ENCODE assay signal across 8 cellular contexts in the genomic region with DNA sequence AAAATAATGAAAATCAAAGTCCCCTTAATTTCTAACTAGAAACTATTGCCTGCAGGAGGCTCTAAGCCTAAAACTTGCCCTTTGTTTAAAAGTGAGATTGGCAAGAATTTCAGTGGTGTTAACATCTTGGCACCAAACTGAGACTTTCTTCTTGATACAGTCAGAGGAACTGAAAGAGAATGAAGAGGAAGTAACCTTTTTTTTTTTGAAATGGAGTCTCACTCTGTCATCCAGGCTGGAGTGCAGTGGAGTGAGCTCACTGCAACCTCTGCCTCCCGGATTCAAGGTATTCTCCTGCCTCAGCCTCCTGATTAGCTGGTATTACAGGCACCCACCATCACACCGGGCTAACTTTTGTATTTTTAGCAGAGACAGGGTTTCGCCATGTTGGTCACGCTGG. TPM values are rescaled to one million over a fixed set of nuclear protein-coding genes. Genes with fewer than 3 reads are reported as not detected.
A peak's percentile ranks its signal among the peaks of the same experiment; 100 is the strongest.
DNase-seq lines count a peak whose midpoint lies in the region; ATAC-seq, FAIRE-seq and TF ChIP-seq lines count a peak whose summit lies in the region.

No MANE protein-coding gene starts in this region.

- no peaks in the 10 kb centered on the region for H3K27me3 Mint-ChIP-seq in osteocyte (ENCODE audit: unreplicated experiment)

- no peak for TF ChIP-seq CTCF in bronchial epithelial cell (IDR thresholded peaks at IDR 0.05; ENCODE audit: insufficient read depth, low read length, severe bottlenecking)
- TF ChIP-seq CTCF in vagina (IDR thresholded peaks at IDR 0.05) = no peak
- no peak for TF ChIP-seq CTCF in ovary (IDR thresholded peaks at IDR 0.05)
- TF ChIP-seq CTCF in osteocyte (IDR thresholded peaks at IDR 0.05) = no peak

- no peak for TF ChIP-seq EP300 in ovary (IDR thresholded peaks at IDR 0.05)

- H3K36me3 Mint-ChIP-seq in osteocyte (ENCODE audit: unreplicated experiment) = peaks cover 6% of the 10 kb centered on the region

- peaks cover 16% of the 10 kb centered on the region for H3K4me1 Mint-ChIP-seq in osteocyte (ENCODE audit: unreplicated experiment)

- H3K9me3 ChIP-seq in right cardiac atrium (ENCODE audit: control insufficient read depth, low read length) = no peaks in the 10 kb centered on the region
- H3K9me3 ChIP-seq in vagina = no peaks in the 10 kb centered on the region
- H3K9me3 ChIP-seq in ovary = no peaks in the 10 kb centered on the region

- TF ChIP-seq POLR2A in vagina (IDR thresholded peaks at IDR 0.05) (no peak), ovary (IDR thresholded peaks at IDR 0.05) (no peak)

- peaks cover 3% of the 10 kb centered on the region for H3K4me1 ChIP-seq in right cardiac atrium (ENCODE audit: control insufficient read depth, insufficient read depth, low read length)
- H3K4me1 ChIP-seq in vagina = peaks cover 38% of the 10 kb centered on the region
- H3K4me1 ChIP-seq in ovary (ENCODE audit: insufficient read depth) = no peaks in the 10 kb centered on the region

- intact Hi-C loops in right cardiac atrium (cut with DNase I) = loop anchor here in 1 of 4 donors (10.0 kb wide), 1 partner anchor 124 kb away; a partner anchor contains a TSS
- intact Hi-C loops in left ventricle myocardium superior (cut with micrococcal nuclease) = loop anchor here (10.0 kb wide), 1 partner anchor 144 kb away; no protein-coding TSS in a partner anchor
- intact Hi-C loops in vagina (cut with DNase I) = no loop called here
- intact Hi-C loops in ovary (cut with DNase I) = loop anchor here in 1 of 4 donors (10.0 kb wide), 1 partner anchor 124 kb away; a partner anchor contains a TSS

- H3K27ac Mint-ChIP-seq in osteocyte (ENCODE audit: unreplicated experiment) = no peak overlapping the region

- no peak overlapping the region for H3K4me3 Mint-ChIP-seq in osteocyte (ENCODE audit: unreplicated experiment)

- ATAC-seq in right cardiac atrium (peak; percentile 30 to 51), left ventricle myocardium superior (no peak), HG03460 (IDR thresholded peaks at IDR 0.05; ENCODE audit: unreplicated experiment) (peak; percentile 49)

- DNase-seq in right cardiac atrium (no peak), left ventricle myocardium superior (no peak), bronchial epithelial cell (ENCODE audit: low read depth) (peak; percentile 80), vagina (ENCODE audit: extremely low spot score in 2 of 2) (no peak), SW480 (ENCODE audit: low spot score) (no peak), ovary (no peak), osteocyte (ENCODE audit: extremely low spot score, unreplicated experiment) (no peak)

- H3K4me3 ChIP-seq in right cardiac atrium (ENCODE audit: low read length) (no peak overlapping the region), bronchial epithelial cell (ENCODE audit: low read depth, low read length) (no peak overlapping the region), vagina (no peak overlapping the region), ovary (no peak overlapping the region)

- peak overlapping the region; percentile 52 for H3K27ac ChIP-seq in right cardiac atrium (ENCODE audit: low read length)
- peak overlapping the region; percentile 10 for H3K27ac ChIP-seq in vagina
- H3K27ac ChIP-seq in ovary = no peak overlapping the region

- 57% methylated on average over 4 of the region's 4 CpGs for WGBS in right cardiac atrium
- WGBS in ovary, 3 donors = 87 to 95% (median 88%) methylated on average over 4 of the region's 4 CpGs

- H3K36me3 ChIP-seq in bronchial epithelial cell (ENCODE audit: control insufficient read depth, insufficient read depth, low read length) (peaks cover 1% of the 10 kb centered on the region), vagina (no peaks in the 10 kb centered on the region), ovary (no peaks in the 10 kb centered on the region)

- H3K27me3 ChIP-seq in right cardiac atrium (ENCODE audit: control insufficient read depth, insufficient read depth) = no peaks in the 10 kb centered on the region
- no peaks in the 10 kb centered on the region for H3K27me3 ChIP-seq in bronchial epithelial cell (ENCODE audit: control insufficient read depth, insufficient read depth, low read length)
- no peaks in the 10 kb centered on the region for H3K27me3 ChIP-seq in vagina
- H3K27me3 ChIP-seq in ovary = no peaks in the 10 kb centered on the region

- no peak for FAIRE-seq in bronchial epithelial cell (lab: Jason Lieb, UNC)

- H3K9me3 Mint-ChIP-seq in osteocyte (ENCODE audit: unreplicated experiment) = peaks cover 4% of the 10 kb centered on the region

RNA-seq across cellular contexts. Expression of a gene that starts 3.6 kb away (rescaled TPM):
- total RNA-seq in right cardiac atrium (10 to 100 TPM; 19.1 to 19.9 (median 19.5) TPM), left ventricle myocardium superior (17.7 TPM), bronchial epithelial cell (29.5 and 35.2 TPM in 2 replicates), vagina (33.1 TPM), ovary (10 to 100 TPM; 24.3 to 32.9 (median 28.5) TPM), osteocyte (23.1 and 24.3 TPM in 2 replicates)
- polyA plus RNA-seq in right cardiac atrium (6.5 TPM), ovary (10 to 100 TPM in 1 of 2 donors, 1 to 10 TPM in 1; 7.8 to 15.5 TPM)

RNA-seq across cellular contexts. Expression of a gene that starts 5.4 kb away (rescaled TPM):
- total RNA-seq in right cardiac atrium = 1 to 10 TPM; 2.8 to 4.1 (median 3.8) TPM
- 2.3 TPM for polyA plus RNA-seq in right cardiac atrium
- 3.0 TPM for total RNA-seq in left ventricle myocardium superior
- total RNA-seq in bronchial epithelial cell = 6.1 and 11.3 TPM in 2 replicates
- total RNA-seq in vagina = 8.3 TPM
- 10 to 100 TPM in 2 of 7 donors, 1 to 10 TPM in 5; 4.4 to 13.1 (median 6.0) TPM for total RNA-seq in ovary
- 1 to 10 TPM; 3.3 to 3.5 TPM for polyA plus RNA-seq in ovary
- total RNA-seq in osteocyte = 4.8 and 5.7 TPM in 2 replicates

Comparison
In these comparisons a context has a peak if more than half of its experiments do, and no peak if none do; other contexts are left out.
1. H3K27ac ChIP-seq: peak in right cardiac atrium (single experiment) and vagina (single experiment); none in ovary (0 of 2).